8 cellular contexts compared by ENCODE assay signal in genomic region chr5:181188700-181189362, GRCh38. TPM values are rescaled to one million over a fixed set of nuclear protein-coding genes. Genes with fewer than 3 reads are reported as not detected.
A peak's percentile ranks its signal among the peaks of the same experiment; 100 is the strongest.
DNase-seq lines count a peak whose midpoint lies in the region; ATAC-seq and TF ChIP-seq lines count a peak whose summit lies in the region.

No MANE protein-coding gene starts in this region.

- H3K4me1 ChIP-seq in esophagus muscularis mucosa, result peaks cover 16 to 61% (median 51%) of the 10 kb centered on the region in 4 donors

- TF ChIP-seq EP300 in esophagus muscularis mucosa (IDR thresholded peaks at IDR 0.05), result no peak

- peak overlapping the region; percentile 98 for H3K4me3 Mint-ChIP-seq in activated CD8-positive, alpha-beta memory T cell treated with anti-CD3 and anti-CD28 coated beads, Interleukin-2, amount 10 ng/mL, durations not matched to agents 7 days and 5 days
- H3K4me3 Mint-ChIP-seq in natural killer cell treated with Interleukin-12 subunit alpha and Interleukin-12 subunit beta and Interleukin-15 and Interleukin-18, amount 100 ng/mL, for 72 hours, result peak overlapping the region; percentile 89

- H3K4me3 ChIP-seq in esophagus muscularis mucosa, result peak overlapping the region; percentile 76 to 84 (median 78)

- peak; percentile 6 for ATAC-seq in activated CD8-positive, alpha-beta memory T cell treated with anti-CD3 and anti-CD28 coated beads, Interleukin-2, amount 10 ng/mL, durations not matched to agents 7 days and 5 days
- peak; percentile 1 to 29 for ATAC-seq in natural killer cell treated with Interleukin-12 subunit alpha and Interleukin-12 subunit beta and Interleukin-15 and Interleukin-18, amount 100 ng/mL, for 72 hours

- H3K27me3 Mint-ChIP-seq in activated CD8-positive, alpha-beta memory T cell treated with anti-CD3 and anti-CD28 coated beads, Interleukin-2, amount 10 ng/mL, durations not matched to agents 7 days and 5 days, result no peaks in the 10 kb centered on the region
- H3K27me3 Mint-ChIP-seq in natural killer cell treated with Interleukin-12 subunit alpha and Interleukin-12 subunit beta and Interleukin-15 and Interleukin-18, amount 100 ng/mL, for 72 hours, result no peaks in the 10 kb centered on the region

- TF ChIP-seq POLR2A in esophagus muscularis mucosa (IDR thresholded peaks at IDR 0.05; ENCODE audit: low read depth), result no peak

- H3K36me3 ChIP-seq in esophagus muscularis mucosa, result no peaks in the 10 kb centered on the region

- H3K9me3 Mint-ChIP-seq in activated CD8-positive, alpha-beta memory T cell treated with anti-CD3 and anti-CD28 coated beads, Interleukin-2, amount 10 ng/mL, durations not matched to agents 7 days and 5 days (ENCODE audit: low read depth), result no peaks in the 10 kb centered on the region
- H3K9me3 Mint-ChIP-seq in natural killer cell treated with Interleukin-12 subunit alpha and Interleukin-12 subunit beta and Interleukin-15 and Interleukin-18, amount 100 ng/mL, for 72 hours, result no peaks in the 10 kb centered on the region

- peak overlapping the region; percentile 87 to 95 (median 92) for H3K27ac ChIP-seq in esophagus muscularis mucosa (replicated peaks in 1 of 4)

- no peaks in the 10 kb centered on the region for H3K9me3 ChIP-seq in esophagus muscularis mucosa

- peak overlapping the region; percentile 97 for H3K27ac Mint-ChIP-seq in activated CD8-positive, alpha-beta memory T cell treated with anti-CD3 and anti-CD28 coated beads, Interleukin-2, amount 10 ng/mL, durations not matched to agents 7 days and 5 days
- H3K27ac Mint-ChIP-seq in natural killer cell treated with Interleukin-12 subunit alpha and Interleukin-12 subunit beta and Interleukin-15 and Interleukin-18, amount 100 ng/mL, for 72 hours, result peak overlapping the region; percentile 90 to 100

- WGBS in esophagus muscularis mucosa, result 1% methylated on average over 34 of the region's 35 CpGs

- peak in 1 of 3 experiments; percentile 3 for TF ChIP-seq CTCF in esophagus muscularis mucosa (IDR thresholded peaks at IDR 0.05)

- intact Hi-C loops in esophagus muscularis mucosa (cut with DNase I), result loop anchor here (1.0 kb wide), 1 partner anchor 33 kb away; no protein-coding TSS in a partner anchor

- DNase-seq in activated gamma-delta T cell treated with Interleukin-2 at 50 U/mL for 16 hours, result peak; percentile 67
- no peak for DNase-seq in activated gamma-delta T cell (lab: John Stamatoyannopoulos, UW)
- DNase-seq in activated CD8-positive, alpha-beta memory T cell treated with anti-CD3 and anti-CD28 coated beads, Interleukin-2, amount 10 ng/mL, durations not matched to agents 7 days and 5 days, result peak; percentile 91
- DNase-seq in esophagus muscularis mucosa (ENCODE audit: extremely low spot score), result no peak
- peak; percentile 82 for DNase-seq in natural killer cell treated with Interleukin-12 subunit alpha and Interleukin-12 subunit beta and Interleukin-15 and Interleukin-18, amount 100 ng/mL, for 72 hours (ENCODE audit: low spot score)
- peak; percentile 96 for DNase-seq in superior temporal gyrus (ENCODE audit: extremely low spot score)
- no peak for DNase-seq in DMS79 treated with DMSO at 0.1 percent for 48 hours (lab: John Stamatoyannopoulos, UW)
- no peak for DNase-seq in AG08395 (ENCODE audit: low spot score)

- peaks cover 44% of the 10 kb centered on the region for H3K4me1 Mint-ChIP-seq in activated CD8-positive, alpha-beta memory T cell treated with anti-CD3 and anti-CD28 coated beads, Interleukin-2, amount 10 ng/mL, durations not matched to agents 7 days and 5 days
- peaks cover 52% of the 10 kb centered on the region in 2 donors for H3K4me1 Mint-ChIP-seq in natural killer cell treated with Interleukin-12 subunit alpha and Interleukin-12 subunit beta and Interleukin-15 and Interleukin-18, amount 100 ng/mL, for 72 hours (ENCODE audit: low read depth in 2 of 2)

- peaks cover 5% of the 10 kb centered on the region for H3K36me3 Mint-ChIP-seq in activated CD8-positive, alpha-beta memory T cell treated with anti-CD3 and anti-CD28 coated beads, Interleukin-2, amount 10 ng/mL, durations not matched to agents 7 days and 5 days
- no peaks in the 10 kb centered on the region for H3K36me3 Mint-ChIP-seq in natural killer cell treated with Interleukin-12 subunit alpha and Interleukin-12 subunit beta and Interleukin-15 and Interleukin-18, amount 100 ng/mL, for 72 hours

- CTCF ChIA-PET in activated CD8-positive, alpha-beta memory T cell treated with anti-CD3 and anti-CD28 coated beads, Interleukin-2, amount 10 ng/mL, durations not matched to agents 7 days and 5 days (lab: Charles Lee), result interaction anchor here (1.0 to 9.4 kb wide), 15 partner anchors 9 to 75 kb away, joined by 3 to 129 read pairs (median 4); partner anchors contain the start of genes TRIM41, TRIM52 and TRIM7

- H3K27me3 ChIP-seq in esophagus muscularis mucosa, result no peaks in the 10 kb centered on the region

RNA-seq across cellular contexts. Expression of gene TRIM7, which starts 16.2 kb away (rescaled TPM):
- 1 to 10 TPM; 1.6 to 1.7 TPM for total RNA-seq in activated CD8-positive, alpha-beta memory T cell treated with anti-CD3 and anti-CD28 coated beads, Interleukin-2, amount 10 ng/mL, durations not matched to agents 7 days and 5 days
- total RNA-seq in esophagus muscularis mucosa, result 1 to 10 TPM; 2.1 to 5.8 (median 3.4) TPM
- total RNA-seq in natural killer cell treated with Interleukin-12 subunit alpha and Interleukin-12 subunit beta and Interleukin-15 and Interleukin-18, amount 100 ng/mL, for 72 hours, result 1 to 10 TPM in 1 of 2 donors, not detected in 1; 1.3 TPM

RNA-seq across cellular contexts. Expression of gene TRIM41, which starts 34.2 kb away (rescaled TPM):
- 10 to 100 TPM; 40.7 to 44.9 TPM for total RNA-seq in activated CD8-positive, alpha-beta memory T cell treated with anti-CD3 and anti-CD28 coated beads, Interleukin-2, amount 10 ng/mL, durations not matched to agents 7 days and 5 days
- 10 to 100 TPM in 3 of 4 donors, 1 to 10 TPM in 1; 9.8 to 22.4 (median 18.2) TPM for total RNA-seq in esophagus muscularis mucosa
- 10 to 100 TPM; 29.5 to 50.6 TPM for total RNA-seq in natural killer cell treated with Interleukin-12 subunit alpha and Interleukin-12 subunit beta and Interleukin-15 and Interleukin-18, amount 100 ng/mL, for 72 hours

RNA-seq across cellular contexts. Expression of gene OR2V2, which starts 41.4 kb away (rescaled TPM):
- total RNA-seq in activated CD8-positive, alpha-beta memory T cell treated with anti-CD3 and anti-CD28 coated beads, Interleukin-2, amount 10 ng/mL, durations not matched to agents 7 days and 5 days, result not detected
- total RNA-seq in esophagus muscularis mucosa, result not detected
- total RNA-seq in natural killer cell treated with Interleukin-12 subunit alpha and Interleukin-12 subunit beta and Interleukin-15 and Interleukin-18, amount 100 ng/mL, for 72 hours, result not detected

RNA-seq across cellular contexts. Expression of gene RACK1, which starts 54.9 kb away (rescaled TPM):
- 1,000 to 10,000 TPM; 1,565 to 1,861 TPM for total RNA-seq in activated CD8-positive, alpha-beta memory T cell treated with anti-CD3 and anti-CD28 coated beads, Interleukin-2, amount 10 ng/mL, durations not matched to agents 7 days and 5 days
- total RNA-seq in esophagus muscularis mucosa, result 1,000 to 10,000 TPM; 1,252 to 1,898 (median 1,625) TPM
- total RNA-seq in natural killer cell treated with Interleukin-12 subunit alpha and Interleukin-12 subunit beta and Interleukin-15 and Interleukin-18, amount 100 ng/mL, for 72 hours, result 1,000 to 10,000 TPM; 1,525 to 1,671 TPM

RNA-seq across cellular contexts. Expression of gene OR2V1, which starts 57.9 kb away (rescaled TPM):
- total RNA-seq in activated CD8-positive, alpha-beta memory T cell treated with anti-CD3 and anti-CD28 coated beads, Interleukin-2, amount 10 ng/mL, durations not matched to agents 7 days and 5 days, result not detected
- not detected for total RNA-seq in esophagus muscularis mucosa
- not detected for total RNA-seq in natural killer cell treated with Interleukin-12 subunit alpha and Interleukin-12 subunit beta and Interleukin-15 and Interleukin-18, amount 100 ng/mL, for 72 hours

Comparison
In these comparisons a context has a peak if more than half of its experiments do, and no peak if none do; other contexts are left out.
1. DNase-seq: peak in activated gamma-delta T cell treated with Interleukin-2 at 50 U/mL for 16 hours (single experiment), activated CD8-positive, alpha-beta memory T cell treated with anti-CD3 and anti-CD28 coated beads, Interleukin-2, amount 10 ng/mL, durations not matched to agents 7 days and 5 days (single experiment), natural killer cell treated with Interleukin-12 subunit alpha and Interleukin-12 subunit beta and Interleukin-15 and Interleukin-18, amount 100 ng/mL, for 72 hours (single experiment) and superior temporal gyrus (single experiment); none in activated gamma-delta T cell (single experiment), esophagus muscularis mucosa (single experiment), DMS79 treated with DMSO at 0.1 percent for 48 hours (single experiment) and AG08395 (single experiment).